15 cellular contexts compared by ENCODE assay signal in genomic region chr10:44477021-44477420, GRCh38.
DNase-seq lines count a peak whose midpoint lies in the region; ATAC-seq and TF ChIP-seq lines count a peak whose summit lies in the region.
"Had no signal": no experiment of that assay in that cellular context is flagged by ENCODE, and none has a peak within 500 bp of the region (broad histone marks: within the 10 kb centered on the region; RNA-seq: fewer than 3 reads in every experiment).

No MANE protein-coding gene starts in this region.

- H3K27me3 ChIP-seq in MG63: no peaks in the 10 kb centered on the region
- H3K27me3 ChIP-seq: BE2C had no signal

- DNase-seq in AG20443 (ENCODE audit: low spot score) (peak; percentile 89), MG63 (peak; percentile 73), fibroblast of the aortic adventitia (ENCODE audit: low read depth) (peak; percentile 94), non-pigmented ciliary epithelial cell (ENCODE audit: low read depth) (peak; percentile 32), DMS 273 treated with DMSO at 0.1 percent for 48 hours (lab: John Stamatoyannopoulos, UW) (no peak), GM10248 (ENCODE audit: extremely low spot score) (no peak)
- DNase-seq in stimulated activated naive CD8-positive, alpha-beta T cell treated with anti-CD3 and anti-CD28 coated beads, Interleukin-15, Interleukin-2, amounts not matched to agents 100 U/mL and 50 U/mL, for 24 hours: no peak
- DNase-seq: BE2C, mesendoderm, NCI-H1092 treated with DMSO at 0.1 percent for 48 hours, NCI-H2171, NCI-H82 had no signal

- H3K4me3 ChIP-seq in MG63 (no peak overlapping the region), fibroblast of the aortic adventitia (ENCODE audit: low read depth, low read length) (no peak overlapping the region)
- H3K4me3 ChIP-seq: SK-N-MC had no signal

- no peaks in the 10 kb centered on the region for H3K9me3 ChIP-seq in MG63
- H3K9me3 ChIP-seq: BE2C had no signal

- CTCF ChIA-PET in GM10248 (lab: Yijun Ruan, JAX): no interaction called here

- TF ChIP-seq CTCF in fibroblast of the aortic adventitia (IDR thresholded peaks at IDR 0.05; ENCODE audit: insufficient read depth, low read length) (no peak), GM10248 (IDR thresholded peaks at IDR 0.05; ENCODE audit: control extremely low read depth, extremely low read depth, low read depth, missing control alignments) (no peak)

- POLR2A ChIA-PET in GM10248 (lab: Yijun Ruan, JAX): no interaction called here

- no peaks in the 10 kb centered on the region for H3K36me3 ChIP-seq in MG63
- H3K36me3 ChIP-seq: BE2C had no signal

- no peak for ATAC-seq in stimulated activated naive CD8-positive, alpha-beta T cell treated with anti-CD3 and anti-CD28 coated beads, Interleukin-15, Interleukin-2, amounts not matched to agents 100 U/mL and 50 U/mL, for 24 hours
- no peak for ATAC-seq in GM18907 (IDR thresholded peaks at IDR 0.05; ENCODE audit: unreplicated experiment)
- ATAC-seq: activated T-helper 17 cell treated with anti-CD3 and anti-CD28 coated beads, Interleukin-2, amount 50 U/mL, for 72 hours had no signal

Comparison
In these comparisons a context has a peak if more than half of its experiments do, and no peak if none do; other contexts are left out.
1. DNase-seq: peak in AG20443 (single experiment), MG63 (single experiment), fibroblast of the aortic adventitia (single experiment) and non-pigmented ciliary epithelial cell (single experiment); none in stimulated activated naive CD8-positive, alpha-beta T cell treated with anti-CD3 and anti-CD28 coated beads, Interleukin-15, Interleukin-2, amounts not matched to agents 100 U/mL and 50 U/mL, for 24 hours (single experiment), DMS 273 treated with DMSO at 0.1 percent for 48 hours (single experiment) and GM10248 (single experiment).